29 cellular contexts compared by ENCODE assay signal in the genomic region with DNA sequence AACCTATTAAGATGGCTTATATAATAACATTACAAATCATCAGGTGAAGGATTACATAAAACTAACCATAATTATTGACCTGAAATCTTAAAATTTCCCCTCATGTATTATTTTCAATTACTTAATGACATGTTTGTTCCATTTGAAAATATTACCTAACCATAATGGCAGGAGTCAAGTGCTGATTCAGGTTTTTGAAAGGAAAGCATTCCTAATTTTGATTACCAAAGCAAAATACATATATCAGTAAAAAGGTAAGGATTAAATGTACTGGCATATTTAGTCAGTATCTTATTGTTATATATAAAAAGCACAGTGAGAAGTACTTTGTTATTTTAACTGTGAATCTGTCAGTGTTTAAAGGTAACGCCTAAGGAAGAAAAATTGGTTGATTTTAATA.
"Had no signal": no experiment of that assay in that cellular context is flagged by ENCODE, and none has a peak within 500 bp of the region (broad histone marks: within the 10 kb centered on the region; RNA-seq: fewer than 3 reads in every experiment).

No MANE protein-coding gene starts in this region.

- H3K27ac ChIP-seq: ascending aorta, VCaP had no signal

- H3K9me3 ChIP-seq: ascending aorta had no signal

- FAIRE-seq: TTC549 had no signal

- H3K4me1 ChIP-seq: ascending aorta had no signal

- DNase-seq: activated B cell treated with CpG ODN at 0.5 μM for 24 hours; activated CD4-positive, alpha-beta memory T cell treated with anti-CD3 and anti-CD28 coated beads for 36 hours; activated CD4-positive, alpha-beta T cell treated with anti-CD3 and anti-CD28 coated beads for 4 hours; activated CD4-positive, alpha-beta T cell treated with anti-CD3 and anti-CD28 coated beads, Interleukin-2, amount 10 ng/mL, durations not matched to agents 24 days and 14 days; activated CD4-positive, alpha-beta T cell treated with anti-CD3 and anti-CD28 coated beads, Interleukin-2, amount 50 U/mL, for 1 hour; activated CD4-positive, alpha-beta T cell treated with anti-CD3 and anti-CD28 coated beads, Interleukin-2, amount 50 U/mL, for 4 hours; activated CD4-positive, CD25-positive, alpha-beta regulatory T cell treated with anti-CD3 and anti-CD28 coated beads, Interleukin-2, amount 50 U/mL, for 72 hours; activated CD8-positive, alpha-beta memory T cell treated with anti-CD3 and anti-CD28 coated beads, Interleukin-2, amount 50 U/mL, for 4 hours; activated CD8-positive, alpha-beta T cell treated with anti-CD3 and anti-CD28 coated beads for 36 hours; activated effector memory CD4-positive, alpha-beta T cell treated with anti-CD3 and anti-CD28 coated beads, Interleukin-2, amount 50 U/mL, for 16 hours; activated gamma-delta T cell treated with Interleukin-2 at 50 U/mL for 16 hours; activated naive CD4-positive, alpha-beta T cell treated with anti-CD3 and anti-CD28 coated beads, Interleukin-2, amount 10 ng/mL, durations not matched to agents 7 days and 5 days; activated naive CD4-positive, alpha-beta T cell treated with Interleukin-2 at 50 U/mL for 16 hours; activated naive CD8-positive, alpha-beta T cell treated with anti-CD3 and anti-CD28 coated beads, Interleukin-2, amount 10 ng/mL, durations not matched to agents 7 days and 5 days; activated naive CD8-positive, alpha-beta T cell treated with anti-CD3 and anti-CD28 coated beads, Interleukin-2, amount 50 U/mL, for 24 hours; activated T-cell treated with anti-CD3 and anti-CD28 coated beads for 4 hours; activated T-cell treated with anti-CD3 and anti-CD28 coated beads, Interleukin-2, amount 50 U/mL, for 1 hour; activated T-cell treated with anti-CD3 and anti-CD28 coated beads, Interleukin-2, amount 50 U/mL, for 4 hours; activated T-cell treated with anti-CD3 and anti-CD28 coated beads, Interleukin-2, amount 50 U/mL, for 72 hours; amygdala; anterior cingulate cortex; central memory CD4-positive, alpha-beta T cell; T-helper 1 cell; T-helper 2 cell; T-helper 9 cell had no signal

- H3K27me3 ChIP-seq: ascending aorta had no signal

- H3K36me3 ChIP-seq: ascending aorta had no signal

- H3K4me3 ChIP-seq: ascending aorta had no signal

- ATAC-seq: activated CD8-positive, alpha-beta T cell treated with anti-CD3 and anti-CD28 coated beads for 36 hours; activated naive CD8-positive, alpha-beta T cell treated with anti-CD3 and anti-CD28 coated beads, Interleukin-2, amount 50 U/mL, for 24 hours; activated T-cell treated with anti-CD3 and anti-CD28 coated beads, Interleukin-2, amount 50 U/mL, for 4 hours; activated T-cell treated with anti-CD3 and anti-CD28 coated beads, Interleukin-2, amount 50 U/mL, for 72 hours; activated T-helper 17 cell treated with anti-CD3 and anti-CD28 coated beads, Interleukin-2, amount 50 U/mL, for 72 hours had no signal
